8 cellular contexts compared by ENCODE assay signal in the genomic region with DNA sequence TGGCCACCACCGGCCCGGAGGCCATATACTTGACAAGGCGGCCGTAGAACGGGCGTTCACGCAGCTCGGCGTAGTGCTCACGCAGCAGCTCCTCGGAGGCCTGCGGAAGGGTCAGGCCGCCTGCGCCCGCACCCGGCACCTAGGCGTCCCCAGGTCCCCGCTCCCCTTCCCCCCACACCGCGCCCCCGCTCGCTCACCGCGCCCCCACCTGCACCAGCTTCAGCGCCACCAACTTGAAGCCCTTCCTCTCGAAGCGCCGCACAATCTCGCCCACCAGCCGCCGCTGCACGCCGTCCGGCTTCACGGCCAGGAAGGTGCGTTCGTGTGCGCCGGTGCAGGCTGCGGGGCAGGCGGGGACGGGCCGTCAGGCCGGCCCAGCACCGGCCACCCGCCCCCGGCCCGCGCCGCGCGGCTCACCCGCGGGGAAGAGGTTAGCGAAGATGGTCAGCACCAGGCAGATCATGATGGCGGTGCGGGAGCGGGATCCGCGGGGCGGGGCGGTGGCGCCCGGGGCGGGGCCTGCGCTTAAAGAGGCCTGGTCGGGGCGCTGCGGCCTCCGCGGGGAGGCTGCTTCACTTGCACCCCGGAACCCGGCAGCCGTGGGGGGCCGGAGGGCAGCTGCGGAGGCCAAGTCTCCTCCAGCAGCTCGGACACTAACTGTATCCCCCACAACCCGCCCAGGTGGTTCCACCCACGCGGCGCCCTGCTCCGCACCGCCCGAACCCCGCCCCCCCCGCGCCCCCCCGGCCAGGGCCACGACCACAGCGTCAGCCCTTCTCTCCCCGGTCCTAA. TPM values are rescaled to one million over a fixed set of nuclear protein-coding genes. Genes with fewer than 3 reads are reported as not detected.
A peak's percentile ranks its signal among the peaks of the same experiment; 100 is the strongest.
DNase-seq lines count a peak whose midpoint lies in the region; ATAC-seq and TF ChIP-seq lines count a peak whose summit lies in the region.

Gene NME3, minus strand, starts transcription at position 472 of the 792 bp plus-strand sequence. Its CDS starts 9 bp downstream, at position 463.

- peaks cover 23% of the 10 kb centered on the region for H3K36me3 Mint-ChIP-seq in activated CD8-positive, alpha-beta T cell treated with anti-CD3 and anti-CD28 coated beads, Interleukin-2, amount 10 ng/mL, durations not matched to agents 7 days and 5 days (ENCODE audit: low read depth)

- DNase-seq in NCI-H2107 treated with DMSO at 0.1 percent for 48 hours (lab: John Stamatoyannopoulos, UW; ENCODE audit: unreplicated experiment) (peak; percentile 9), NCI-H2107 (lab: John Stamatoyannopoulos, UW) (no peak), NCI-H2171 (lab: John Stamatoyannopoulos, UW) (peak; percentile 53), lung (ENCODE audit: low spot score) (peak; percentile 81)
- DNase-seq in activated CD8-positive, alpha-beta T cell treated with anti-CD3 and anti-CD28 coated beads, Interleukin-2, amount 10 ng/mL, durations not matched to agents 7 days and 5 days: peak; percentile 84
- DNase-seq in effector CD4-positive, alpha-beta T cell: peak; percentile 62
- peak in 2 of 3 donors; percentile 50 to 78 for DNase-seq in stimulated activated CD4-positive, alpha-beta T cell treated with anti-CD3 and anti-CD28 coated beads, TNF-alpha, amount 100 ng/mL, for 1 hour (ENCODE audit: low read depth in 3 of 3, low spot score in 1 of 3)

- peak within 1 kb of the TSS; percentile 17 to 81 for H3K27ac ChIP-seq in lung (ENCODE audit: low read depth in 1 of 2, low read length in 1 of 2)

- no peaks in the 10 kb centered on the region for H3K27me3 Mint-ChIP-seq in activated CD8-positive, alpha-beta T cell treated with anti-CD3 and anti-CD28 coated beads, Interleukin-2, amount 10 ng/mL, durations not matched to agents 7 days and 5 days (ENCODE audit: low read depth)

- no peaks in the 10 kb centered on the region for H3K9me3 Mint-ChIP-seq in activated CD8-positive, alpha-beta T cell treated with anti-CD3 and anti-CD28 coated beads, Interleukin-2, amount 10 ng/mL, durations not matched to agents 7 days and 5 days (ENCODE audit: insufficient read depth)

- H3K4me3 ChIP-seq in lung: peak within 1 kb of the TSS; percentile 95

- WGBS in lung, 2 donors: 1% methylated on average over 58 to 91 of the region's 91 CpGs

- no peak for TF ChIP-seq CTCF in lung (IDR thresholded peaks at IDR 0.05; ENCODE audit: control extremely low read depth, extremely low read depth)

- H3K4me1 ChIP-seq in lung (ENCODE audit: control insufficient read depth in 2 of 2, insufficient read depth in 2 of 2, low read length in 2 of 2): peaks cover 0 to 24% of the 10 kb centered on the region in 2 donors

- CTCF ChIA-PET in activated CD8-positive, alpha-beta T cell treated with anti-CD3 and anti-CD28 coated beads, Interleukin-2, amount 10 ng/mL, durations not matched to agents 7 days and 5 days (lab: Charles Lee): interaction anchor here (0.7 to 4.8 kb wide), 4 partner anchors 11 to 351 kb away, joined by 3 to 41 read pairs (median 5); partner anchors contain the start of genes MAPK8IP3, NUBP2, SPSB3 and UQCC4

- H3K9me3 ChIP-seq in lung (ENCODE audit: control insufficient read depth in 2 of 2, insufficient read depth in 1 of 2, low read length in 1 of 2): no peaks in the 10 kb centered on the region

- no peaks in the 10 kb centered on the region for H3K27me3 ChIP-seq in lung (ENCODE audit: control insufficient read depth, insufficient read depth)

- POLR2A ChIA-PET in activated CD8-positive, alpha-beta T cell treated with anti-CD3 and anti-CD28 coated beads, Interleukin-2, amount 10 ng/mL, durations not matched to agents 7 days and 5 days (lab: Charles Lee): interaction anchor here (0.8 to 4.7 kb wide), 4 partner anchors 9 to 351 kb away, joined by 5 to 39 read pairs (median 6); partner anchors contain the start of genes NUBP2, SPSB3 and UQCC4

- H3K36me3 ChIP-seq in lung (ENCODE audit: control insufficient read depth in 2 of 2, insufficient read depth in 2 of 2, low read length in 2 of 2): peaks cover 3 to 40% of the 10 kb centered on the region in 2 donors

- H3K27ac Mint-ChIP-seq in activated CD8-positive, alpha-beta T cell treated with anti-CD3 and anti-CD28 coated beads, Interleukin-2, amount 10 ng/mL, durations not matched to agents 7 days and 5 days: peak within 1 kb of the TSS; percentile 97

- peak; percentile 55 for ATAC-seq in activated CD8-positive, alpha-beta T cell treated with anti-CD3 and anti-CD28 coated beads, Interleukin-2, amount 10 ng/mL, durations not matched to agents 7 days and 5 days
- ATAC-seq in lung (ENCODE audit: insufficient read depth, low FRiP score): peak; percentile 52
- no peak for ATAC-seq in HG03457 (IDR thresholded peaks at IDR 0.05; ENCODE audit: unreplicated experiment)

- peaks cover 17% of the 10 kb centered on the region for H3K4me1 Mint-ChIP-seq in activated CD8-positive, alpha-beta T cell treated with anti-CD3 and anti-CD28 coated beads, Interleukin-2, amount 10 ng/mL, durations not matched to agents 7 days and 5 days (ENCODE audit: low read depth)

- H3K4me3 Mint-ChIP-seq in activated CD8-positive, alpha-beta T cell treated with anti-CD3 and anti-CD28 coated beads, Interleukin-2, amount 10 ng/mL, durations not matched to agents 7 days and 5 days: peak within 1 kb of the TSS; percentile 99

RNA-seq across cellular contexts. Expression of gene NME3, which starts in this region (rescaled TPM):
- total RNA-seq in activated CD8-positive, alpha-beta T cell treated with anti-CD3 and anti-CD28 coated beads, Interleukin-2, amount 10 ng/mL, durations not matched to agents 7 days and 5 days: 10 to 100 TPM; 41.3 to 41.4 TPM
- total RNA-seq in lung: 10 to 100 TPM; 25.1 to 66.1 TPM
- polyA plus RNA-seq in lung: 100 to 1,000 TPM in 1 of 2 donors, 10 to 100 TPM in 1; 67.6 to 197 TPM
